Comparison of ENCODE assay signal across 8 cellular contexts in the genomic region with DNA sequence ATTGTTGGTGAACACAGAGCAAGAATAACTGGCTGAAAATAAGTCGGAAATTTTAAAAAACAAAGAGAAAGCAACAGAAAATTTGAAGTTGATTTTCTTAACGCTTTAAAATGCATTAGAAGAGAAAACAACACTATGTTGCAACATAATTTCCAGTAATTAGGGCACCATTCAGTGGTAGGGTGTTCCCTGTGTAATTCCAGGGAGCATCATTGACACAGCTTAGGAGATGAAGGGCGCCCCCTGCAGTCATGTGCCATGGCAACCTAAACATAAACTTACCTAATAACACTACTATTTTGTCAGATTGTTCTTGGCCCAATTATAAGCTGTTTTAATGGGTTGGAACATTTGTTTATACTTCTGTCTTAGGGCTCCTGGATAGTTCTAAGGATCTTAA.
DNase-seq lines count a peak whose midpoint lies in the region; ATAC-seq lines count a peak whose summit lies in the region.

No MANE protein-coding gene starts in this region.

- H3K4me1 Mint-ChIP-seq in stimulated activated effector memory CD8-positive, alpha-beta T cell treated with anti-CD3 and anti-CD28 coated beads, Interleukin-12 subunit alpha, Interleukin-12 subunit beta, amount 100 ng/mL, for 72 hours: no peaks in the 10 kb centered on the region

- H3K4me3 Mint-ChIP-seq in stimulated activated effector memory CD8-positive, alpha-beta T cell treated with anti-CD3 and anti-CD28 coated beads, Interleukin-12 subunit alpha, Interleukin-12 subunit beta, amount 100 ng/mL, for 72 hours: no peak overlapping the region

- no peak overlapping the region for H3K27ac Mint-ChIP-seq in stimulated activated effector memory CD8-positive, alpha-beta T cell treated with anti-CD3 and anti-CD28 coated beads, Interleukin-12 subunit alpha, Interleukin-12 subunit beta, amount 100 ng/mL, for 72 hours

- no peaks in the 10 kb centered on the region for H3K36me3 Mint-ChIP-seq in stimulated activated effector memory CD8-positive, alpha-beta T cell treated with anti-CD3 and anti-CD28 coated beads, Interleukin-12 subunit alpha, Interleukin-12 subunit beta, amount 100 ng/mL, for 72 hours

- DNase-seq in DMS 273 (lab: John Stamatoyannopoulos, UW; ENCODE audit: unreplicated experiment) (peak; percentile 61), DMS 273 treated with DMSO at 0.1 percent for 48 hours (lab: John Stamatoyannopoulos, UW) (no peak), NAMALWA (ENCODE audit: low spot score) (peak; percentile 23), dermis blood vessel endothelial cell (peak; percentile 63), mucosa of gallbladder (ENCODE audit: low spot score) (peak; percentile 36)
- DNase-seq in stimulated activated effector memory CD8-positive, alpha-beta T cell treated with anti-CD3 and anti-CD28 coated beads, Interleukin-12 subunit alpha, Interleukin-12 subunit beta, amount 100 ng/mL, for 72 hours (ENCODE audit: low spot score in 2 of 2): no peak

- ATAC-seq in stimulated activated effector memory CD8-positive, alpha-beta T cell treated with anti-CD3 and anti-CD28 coated beads, Interleukin-12 subunit alpha, Interleukin-12 subunit beta, amount 100 ng/mL, for 72 hours: no peak
- ATAC-seq in GM19463 (IDR thresholded peaks at IDR 0.05; ENCODE audit: unreplicated experiment) (no peak), GM21447 (IDR thresholded peaks at IDR 0.05; ENCODE audit: unreplicated experiment) (no peak)

- H3K9me3 Mint-ChIP-seq in stimulated activated effector memory CD8-positive, alpha-beta T cell treated with anti-CD3 and anti-CD28 coated beads, Interleukin-12 subunit alpha, Interleukin-12 subunit beta, amount 100 ng/mL, for 72 hours: no peaks in the 10 kb centered on the region

Comparison
In these comparisons a context has a peak if more than half of its experiments do, and no peak if none do; other contexts are left out.
1. DNase-seq: peak in DMS 273 (single experiment), NAMALWA (single experiment), dermis blood vessel endothelial cell (single experiment) and mucosa of gallbladder (single experiment); none in DMS 273 treated with DMSO at 0.1 percent for 48 hours (single experiment) and stimulated activated effector memory CD8-positive, alpha-beta T cell treated with anti-CD3 and anti-CD28 coated beads, Interleukin-12 subunit alpha, Interleukin-12 subunit beta, amount 100 ng/mL, for 72 hours (0 of 2).